Comparison of ENCODE assay signal across 24 cellular contexts in the genomic region with DNA sequence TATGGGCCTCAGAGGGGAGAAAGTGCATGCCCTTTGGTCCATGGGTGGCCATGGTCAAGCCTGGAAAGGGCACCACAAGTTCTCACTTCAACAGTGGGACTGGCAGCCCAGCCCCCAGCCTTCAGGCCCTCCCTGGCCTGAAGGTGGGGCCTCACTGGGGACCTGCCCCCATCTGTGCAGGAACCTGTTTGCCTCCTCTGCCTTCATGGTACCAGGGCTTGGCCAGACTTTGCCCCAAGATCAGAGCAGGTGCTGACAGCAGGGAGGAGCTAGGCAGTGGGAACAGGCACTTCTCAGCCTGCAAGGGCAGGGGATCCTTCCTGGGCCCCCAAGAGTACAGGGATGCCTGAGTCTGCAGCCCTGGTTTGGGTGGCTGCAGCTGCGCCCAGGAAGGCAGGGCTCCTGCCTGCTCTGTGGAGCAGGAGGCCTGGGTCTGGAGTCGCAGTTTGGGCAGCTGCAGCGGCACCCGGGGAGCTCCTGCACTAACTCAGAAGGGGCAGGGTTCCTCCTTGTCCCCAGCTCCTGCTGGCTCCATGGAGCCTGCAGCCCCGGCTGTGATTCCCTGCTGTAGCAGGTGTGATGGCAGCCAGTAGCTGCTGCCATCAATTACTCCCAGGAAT.
"Had no signal": no experiment of that assay in that cellular context is flagged by ENCODE, and none has a peak within 500 bp of the region (broad histone marks: within the 10 kb centered on the region; RNA-seq: fewer than 3 reads in every experiment).

No MANE protein-coding gene starts in this region.

- H3K79me2 ChIP-seq: hepatocyte had no signal

- H3K4me1 ChIP-seq: gastroesophageal sphincter, heart left ventricle, left ventricle myocardium inferior, lower lobe of right lung, pancreas, right lobe of liver, tibial nerve, upper lobe of left lung had no signal

- H3K36me3 ChIP-seq: gastroesophageal sphincter, heart left ventricle, left ventricle myocardium inferior, lower lobe of right lung, neutrophil, pancreas, right lobe of liver, thoracic aorta, tibial nerve, upper lobe of left lung had no signal

- H3K4me3 Mint-ChIP-seq: natural killer cell had no signal

- H3K27me3 ChIP-seq: dorsolateral prefrontal cortex, gastroesophageal sphincter, heart left ventricle, hepatocyte, neutrophil, pancreas, right lobe of liver, tibial nerve, upper lobe of left lung had no signal

- H3K36me3 Mint-ChIP-seq: natural killer cell had no signal

- H3K9me3 ChIP-seq: gastroesophageal sphincter, heart left ventricle, left ventricle myocardium inferior, lower lobe of right lung, neutrophil, pancreas, right lobe of liver, thoracic aorta, upper lobe of left lung had no signal

- H3K4me1 Mint-ChIP-seq: natural killer cell had no signal

- H3K27ac ChIP-seq: dorsolateral prefrontal cortex, gastroesophageal sphincter, heart left ventricle, hepatocyte, left ventricle myocardium inferior, lower lobe of right lung, neutrophil, pancreas, right lobe of liver, thoracic aorta, tibial nerve, upper lobe of left lung had no signal

- H3K4me3 ChIP-seq: dorsolateral prefrontal cortex, gastroesophageal sphincter, heart left ventricle, hepatocyte, left ventricle myocardium inferior, lower lobe of right lung, pancreas, right lobe of liver, smooth muscle cell, thoracic aorta, tibial nerve, upper lobe of left lung had no signal

- ATAC-seq: gastroesophageal sphincter, heart left ventricle, left cardiac atrium, natural killer cell, pancreas had no signal

- H3K27me3 Mint-ChIP-seq: progenitor cell of endocrine pancreas had no signal

- H3K4me2 ChIP-seq: hepatocyte, smooth muscle cell had no signal

- DNase-seq: caudate nucleus; cerebellar nuclear complex; dorsolateral prefrontal cortex; effector CD4-positive, alpha-beta T cell; heart left ventricle; left cardiac atrium; left ventricle myocardium inferior; lower lobe of right lung; natural killer cell; right lobe of liver; stimulated activated CD4-positive, alpha-beta T cell treated with anti-CD3 and anti-CD28 coated beads, Interleukin-2, amount 100 ng/mL, for 24 hours; stimulated activated CD4-positive, alpha-beta T cell treated with anti-CD3 and anti-CD28 coated beads, Interleukin-4, amount 100 ng/mL, for 24 hours; stimulated activated naive CD4-positive, alpha-beta T cell had no signal

- H2AFZ ChIP-seq: hepatocyte had no signal

- H3K27ac Mint-ChIP-seq: natural killer cell, progenitor cell of endocrine pancreas had no signal

- FAIRE-seq: colon, pancreas, urothelium cell line had no signal
